ENCODE assay signal across 9 cellular contexts in genomic region chr1:225603538-225604354, GRCh38. TPM values are rescaled to one million over a fixed set of nuclear protein-coding genes. Genes with fewer than 3 reads are reported as not detected.
A peak's percentile ranks its signal among the peaks of the same experiment; 100 is the strongest.
DNase-seq lines count a peak whose midpoint lies in the region; ATAC-seq, FAIRE-seq and TF ChIP-seq lines count a peak whose summit lies in the region.
"Had no signal": no experiment of that assay in that cellular context is flagged by ENCODE, and none has a peak within 500 bp of the region (broad histone marks: within the 10 kb centered on the region; RNA-seq: fewer than 3 reads in every experiment).

No MANE protein-coding gene starts in this region.

- H3K36me3 ChIP-seq in SJCRH30 (peaks cover 11% of the 10 kb centered on the region; the same call in 1 of the 2 replicates), psoas muscle (ENCODE audit: insufficient read depth in 1 of 2, low read depth in 1 of 2) (no peaks in the 10 kb centered on the region)
- no peaks in the 10 kb centered on the region for H3K36me3 ChIP-seq in CD4-positive, alpha-beta memory T cell (ENCODE audit: insufficient read depth, low read length)

- H3K9me3 ChIP-seq in SJCRH30 (replicated peaks) (no peaks in the 10 kb centered on the region), psoas muscle (no peaks in the 10 kb centered on the region)
- H3K9me3 ChIP-seq in CD4-positive, alpha-beta memory T cell (ENCODE audit: control insufficient read depth in 1 of 2, low read length in 2 of 2): no peaks in the 10 kb centered on the region

- no peaks in the 10 kb centered on the region for H3K27me3 Mint-ChIP-seq in activated naive CD8-positive, alpha-beta T cell treated with anti-CD3 and anti-CD28 coated beads for 36 hours
- peaks cover 2% of the 10 kb centered on the region in 2 donors for H3K27me3 Mint-ChIP-seq in CD4-positive, alpha-beta memory T cell

- POLR2A ChIA-PET in CD4-positive, alpha-beta memory T cell (lab: Charles Lee; ENCODE audit: partially characterized antibody): no interaction called here

- no peaks in the 10 kb centered on the region for H3K36me3 Mint-ChIP-seq in activated naive CD8-positive, alpha-beta T cell treated with anti-CD3 and anti-CD28 coated beads for 36 hours
- no peaks in the 10 kb centered on the region for H3K36me3 Mint-ChIP-seq in CD4-positive, alpha-beta memory T cell
- H3K36me3 Mint-ChIP-seq: activated naive CD8-positive, alpha-beta T cell had no signal

- H3K4me1 ChIP-seq in SJCRH30 (peaks cover 42% of the 10 kb centered on the region), psoas muscle (peaks cover 34% of the 10 kb centered on the region)
- no peaks in the 10 kb centered on the region for H3K4me1 ChIP-seq in CD4-positive, alpha-beta memory T cell (ENCODE audit: insufficient read depth, low read length)

- H3K4me1 Mint-ChIP-seq in activated naive CD8-positive, alpha-beta T cell treated with anti-CD3 and anti-CD28 coated beads for 36 hours: no peaks in the 10 kb centered on the region
- H3K4me1 Mint-ChIP-seq in CD4-positive, alpha-beta memory T cell: no peaks in the 10 kb centered on the region

- TF ChIP-seq POLR2A in H54 (IDR thresholded peaks at IDR 0.05; ENCODE audit: low read depth, low read length): no peak

- DNase-seq in H54 (ENCODE audit: insufficient read length, low spot score): peak; percentile 31
- DNase-seq in SJCRH30: peak in 1 of 2 experiments; percentile 64
- DNase-seq in fibroblast of pulmonary artery (ENCODE audit: low read depth): peak; percentile 64
- no peak for DNase-seq in psoas muscle
- no peak for DNase-seq in NCI-H446 treated with DMSO at 0.1 percent for 48 hours (lab: John Stamatoyannopoulos, UW)
- no peak for DNase-seq in NCI-H524 (lab: John Stamatoyannopoulos, UW)
- DNase-seq in activated naive CD8-positive, alpha-beta T cell treated with anti-CD3 and anti-CD28 coated beads for 36 hours: no peak
- no peak for DNase-seq in CD4-positive, alpha-beta memory T cell

- ATAC-seq in psoas muscle: peak; percentile 56 to 85 (median 80)

- intact Hi-C loops in psoas muscle (cut with DNase I): no loop called here
- intact Hi-C loops in CD4-positive, alpha-beta memory T cell (cut with micrococcal nuclease): no loop called here

- FAIRE-seq in H54 (lab: Jason Lieb, UNC): peak; percentile 92

- TF ChIP-seq CTCF in fibroblast of pulmonary artery (IDR thresholded peaks at IDR 0.05; ENCODE audit: low read length, missing control alignments) (no peak), psoas muscle (IDR thresholded peaks at IDR 0.05) (no peak)

- H3K4me3 ChIP-seq in SJCRH30 (no peak overlapping the region), fibroblast of pulmonary artery (replicated peaks; ENCODE audit: low read depth, low read length) (no peak overlapping the region), psoas muscle (peak overlapping the region; percentile 46)
- H3K4me3 ChIP-seq in CD4-positive, alpha-beta memory T cell (ENCODE audit: low read length in 2 of 2): no peak overlapping the region

- H3K9me3 Mint-ChIP-seq in activated naive CD8-positive, alpha-beta T cell treated with anti-CD3 and anti-CD28 coated beads for 36 hours: peaks cover 2% of the 10 kb centered on the region
- H3K9me3 Mint-ChIP-seq in CD4-positive, alpha-beta memory T cell: peaks cover 0 to 8% (median 2%) of the 10 kb centered on the region in 8 donors

- no peaks in the 10 kb centered on the region for H3K27me3 ChIP-seq in SJCRH30
- H3K27me3 ChIP-seq in psoas muscle (ENCODE audit: insufficient read depth in 3 of 3, low read length in 2 of 3): no peaks in the 10 kb centered on the region
- H3K27me3 ChIP-seq in CD4-positive, alpha-beta memory T cell (ENCODE audit: insufficient read depth, low read length): no peaks in the 10 kb centered on the region

- CTCF ChIA-PET in CD4-positive, alpha-beta memory T cell (lab: Charles Lee; ENCODE audit: partially characterized antibody): no interaction called here

- no peak overlapping the region for H3K27ac Mint-ChIP-seq in activated naive CD8-positive, alpha-beta T cell treated with anti-CD3 and anti-CD28 coated beads for 36 hours
- H3K27ac Mint-ChIP-seq in CD4-positive, alpha-beta memory T cell: peak overlapping the region in 1 of 7 donors; percentile 72
- H3K27ac Mint-ChIP-seq: activated naive CD8-positive, alpha-beta T cell had no signal

- no peak overlapping the region for H3K4me3 Mint-ChIP-seq in activated naive CD8-positive, alpha-beta T cell treated with anti-CD3 and anti-CD28 coated beads for 36 hours
- H3K4me3 Mint-ChIP-seq in CD4-positive, alpha-beta memory T cell: no peak overlapping the region
- H3K4me3 Mint-ChIP-seq: activated naive CD8-positive, alpha-beta T cell had no signal

- peak overlapping the region; percentile 11 for H3K27ac ChIP-seq in SJCRH30
- peak overlapping the region; percentile 69 for H3K27ac ChIP-seq in psoas muscle
- H3K27ac ChIP-seq in CD4-positive, alpha-beta memory T cell (ENCODE audit: low read depth, low read length): no peak overlapping the region

RNA-seq across cellular contexts. Expression of gene ENAH, which starts 49.2 kb away (rescaled TPM):
- total RNA-seq in SJCRH30 (2014; rRNA removed; shearing (Covaris generic)): 206 and 246 TPM in 2 replicates
- 100 to 1,000 TPM; 119 to 262 (median 177) TPM for total RNA-seq in psoas muscle
- 10 to 100 TPM; 17.1 to 76.4 (median 38.8) TPM for polyA plus RNA-seq in psoas muscle
- total RNA-seq in activated naive CD8-positive, alpha-beta T cell treated with anti-CD3 and anti-CD28 coated beads for 36 hours: 1 to 10 TPM in 1 of 2 experiments, under 1 TPM in 1; 0.84 to 1.1 TPM
- total RNA-seq in CD4-positive, alpha-beta memory T cell: under 1 TPM in 1 of 2 experiments, not detected in 1; 0.26 TPM
- not detected for polyA plus RNA-seq in CD4-positive, alpha-beta memory T cell

Comparison
In these comparisons a context has a peak if more than half of its experiments do, and no peak if none do; other contexts are left out.
1. DNase-seq: peak in H54 (single experiment) and fibroblast of pulmonary artery (single experiment); none in psoas muscle (0 of 2), NCI-H446 treated with DMSO at 0.1 percent for 48 hours (single experiment), NCI-H524 (0 of 2), activated naive CD8-positive, alpha-beta T cell treated with anti-CD3 and anti-CD28 coated beads for 36 hours (single experiment) and CD4-positive, alpha-beta memory T cell (0 of 5).
2. RNA of gene ENAH, which starts 49.2 kb away (total RNA-seq): 206 to 246 TPM in SJCRH30 and 119 to 262 TPM in psoas muscle; 0.84 to 1.1 TPM in activated naive CD8-positive, alpha-beta T cell treated with anti-CD3 and anti-CD28 coated beads for 36 hours and 0.26 TPM in CD4-positive, alpha-beta memory T cell; every median in the first group is over 10 times any median in the second.